8 cellular contexts compared by ENCODE assay signal in genomic region chr11:776459-777287, GRCh38. TPM values are rescaled to one million over a fixed set of nuclear protein-coding genes. Genes with fewer than 3 reads are reported as not detected.
DNase-seq lines count a peak whose midpoint lies in the region; ATAC-seq and TF ChIP-seq lines count a peak whose summit lies in the region.

No MANE protein-coding gene starts in this region.

- 0 out of 2 replicates have a peak, but pooled peaks cover 4% of the 10 kb centered on the region for H3K4me1 ChIP-seq in HUES48 (ENCODE audit: control insufficient read depth, insufficient read depth, low read length)
- H3K4me1 ChIP-seq in gastroesophageal sphincter: peaks cover 0 to 79% (median 23%) of the 10 kb centered on the region in 3 donors
- H3K4me1 ChIP-seq in ovary (ENCODE audit: insufficient read depth): peaks cover 12% of the 10 kb centered on the region

- H3K27me3 ChIP-seq in HUES48 (ENCODE audit: control insufficient read depth, insufficient read depth, low read length) (no peaks in the 10 kb centered on the region), gastroesophageal sphincter (no peaks in the 10 kb centered on the region), ovary (no peaks in the 10 kb centered on the region)

- no peak for TF ChIP-seq EP300 in gastroesophageal sphincter (IDR thresholded peaks at IDR 0.05)
- no peak for TF ChIP-seq EP300 in ovary (IDR thresholded peaks at IDR 0.05)

- TF ChIP-seq POLR2A in gastroesophageal sphincter (IDR thresholded peaks at IDR 0.05) (no peak), ovary (IDR thresholded peaks at IDR 0.05) (no peak)

- peak; percentile 26 for ATAC-seq in GM21390 (IDR thresholded peaks at IDR 0.05; ENCODE audit: unreplicated experiment)
- peak; percentile 40 for ATAC-seq in gastroesophageal sphincter

- H3K36me3 ChIP-seq in HUES48 (ENCODE audit: control insufficient read depth, insufficient read depth, low read length) (peaks cover 33% of the 10 kb centered on the region), gastroesophageal sphincter (peaks cover 0 to 41% of the 10 kb centered on the region in 2 donors), ovary (no peaks in the 10 kb centered on the region)

- intact Hi-C loops in ovary (cut with DNase I): no loop called here

- POLR2A ChIA-PET in GM10248 (lab: Yijun Ruan, JAX): no interaction called here

- CTCF ChIA-PET in GM10248 (lab: Yijun Ruan, JAX): interaction anchor here (0.8 to 2.8 kb wide), 5 partner anchors 11 to 53 kb away, joined by 3 to 11 read pairs (median 5); partner anchors contain the start of gene CEND1

- DNase-seq in GM10248 (ENCODE audit: extremely low spot score) (peak; percentile 39), ovary (peak in 4 of 5 donors; percentile 33 to 68 (median 57)), kidney glomerular epithelial cell (lab: John Stamatoyannopoulos, UW) (no peak), T1000 (lab: John Stamatoyannopoulos, UW) (no peak)
- peak; percentile 27 for DNase-seq in activated CD4-positive, alpha-beta T cell treated with anti-CD3 and anti-CD28 coated beads, Interleukin-2, amount 50 U/mL, for 1 hour

- TF ChIP-seq CTCF in GM10248 (IDR thresholded peaks at IDR 0.05; ENCODE audit: control extremely low read depth, extremely low read depth, low read depth, missing control alignments) (no peak), gastroesophageal sphincter (IDR thresholded peaks at IDR 0.05) (no peak), ovary (IDR thresholded peaks at IDR 0.05) (no peak)

- no CpG with 5 or more reads among the region's 68 CpGs for WGBS in gastroesophageal sphincter (ENCODE audit: low coverage in 1 of 2), 2 donors
- WGBS in ovary, 3 donors: 0 to 2% (median 1%) methylated on average over 32 to 68 of the region's 68 CpGs

- H3K9me3 ChIP-seq in HUES48 (ENCODE audit: control insufficient read depth, insufficient read depth, low read length): no peaks in the 10 kb centered on the region
- no peaks in the 10 kb centered on the region for H3K9me3 ChIP-seq in gastroesophageal sphincter
- H3K9me3 ChIP-seq in ovary: no peaks in the 10 kb centered on the region

- H3K9ac ChIP-seq in HUES48 (ENCODE audit: low read depth, low read length): peak overlapping the region; percentile 86; the same call in 1 of the 2 replicates

- H3K4me3 ChIP-seq in HUES48 (ENCODE audit: low read depth, low read length) (peak overlapping the region; percentile 67), gastroesophageal sphincter (peak overlapping the region; percentile 85 to 98), ovary (peak overlapping the region; percentile 99)

- H3K27ac ChIP-seq in HUES48 (ENCODE audit: low read depth, low read length) (peak overlapping the region; percentile 95), gastroesophageal sphincter (peak overlapping the region; percentile 35 to 90 (median 87)), ovary (peak overlapping the region; percentile 67 to 81)

RNA-seq across cellular contexts. Expression of gene GATD1, which starts 0.6 kb away (rescaled TPM):
- 10 to 100 TPM; 28.9 to 33.8 (median 31.2) TPM for total RNA-seq in gastroesophageal sphincter
- total RNA-seq in ovary: 10 to 100 TPM; 14.7 to 79.8 (median 59.9) TPM
- 10 to 100 TPM in 1 of 2 donors, 1 to 10 TPM in 1; 9.4 to 52.1 TPM for polyA plus RNA-seq in ovary

RNA-seq across cellular contexts. Expression of gene CEND1, which starts 13.2 kb away (rescaled TPM):
- total RNA-seq in gastroesophageal sphincter: 1 to 10 TPM in 1 of 4 donors, under 1 TPM in 3; 0.17 to 2.9 (median 0.58) TPM
- total RNA-seq in ovary: under 1 TPM in 1 of 7 donors, not detected in 6; 0.15 TPM
- polyA plus RNA-seq in ovary: under 1 TPM in 1 of 2 donors, not detected in 1; 0.07 TPM

RNA-seq across cellular contexts. Expression of gene SLC25A22, which starts 21.4 kb away (rescaled TPM):
- total RNA-seq in gastroesophageal sphincter (10 to 100 TPM in 1 of 4 donors, 1 to 10 TPM in 3; 5.2 to 14.5 (median 6.9) TPM), ovary (10 to 100 TPM in 6 of 7 donors, 1 to 10 TPM in 1; 6.6 to 23.3 (median 16.7) TPM)
- polyA plus RNA-seq in ovary: 10 to 100 TPM in 1 of 2 donors, under 1 TPM in 1; 0.42 to 11.3 TPM

RNA-seq across cellular contexts. Expression of gene PIDD1, which starts 28.4 kb away (rescaled TPM):
- total RNA-seq in gastroesophageal sphincter (10 to 100 TPM in 2 of 4 donors, 1 to 10 TPM in 2; 1.6 to 23.7 (median 9.0) TPM), ovary (10 to 100 TPM; 10.1 to 18.1 (median 14.1) TPM)
- polyA plus RNA-seq in ovary: 10 to 100 TPM in 1 of 2 donors, under 1 TPM in 1; 0.23 to 14.0 TPM

RNA-seq across cellular contexts. Expression of gene TALDO1, which starts 29.4 kb away (rescaled TPM):
- 100 to 1,000 TPM; 161 to 201 (median 185) TPM for total RNA-seq in gastroesophageal sphincter
- 100 to 1,000 TPM in 6 of 7 donors, 10 to 100 TPM in 1; 75.0 to 134 (median 117) TPM for total RNA-seq in ovary
- polyA plus RNA-seq in ovary: 100 to 1,000 TPM in 1 of 2 donors, 10 to 100 TPM in 1; 76.8 to 103 TPM

Comparison
In these comparisons a context has a peak if more than half of its experiments do, and no peak if none do; other contexts are left out.
1. DNase-seq: peak in GM10248 (single experiment), activated CD4-positive, alpha-beta T cell treated with anti-CD3 and anti-CD28 coated beads, Interleukin-2, amount 50 U/mL, for 1 hour (single experiment) and ovary (4 of 5); none in kidney glomerular epithelial cell (single experiment) and T1000 (single experiment).
2. Peak in every context shown above with its lines, with median percentiles within 50 percentile points of each other: H3K27ac ChIP-seq and H3K4me3 ChIP-seq.